ENCODE assay signal across 23 cellular contexts in the genomic region with DNA sequence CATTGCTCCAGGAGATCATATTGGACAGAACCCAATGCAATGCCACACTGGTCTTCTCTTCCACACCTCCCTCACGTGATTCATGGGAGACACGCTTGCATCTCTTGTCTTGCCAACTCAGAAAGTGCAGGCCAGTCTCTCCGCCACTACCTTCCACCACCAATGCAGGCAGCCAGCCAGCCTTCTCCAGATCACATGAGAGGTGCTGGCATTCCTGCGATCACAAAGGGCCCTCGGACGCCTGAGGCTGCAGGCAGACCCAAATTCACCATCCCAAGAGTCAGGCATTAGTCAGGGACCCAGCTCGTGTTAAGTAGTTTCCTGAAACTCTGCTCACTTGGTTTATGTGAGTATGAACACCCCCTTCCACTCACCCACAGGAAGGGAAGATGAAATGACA.
"Had no signal": no experiment of that assay in that cellular context is flagged by ENCODE, and none has a peak within 500 bp of the region (broad histone marks: within the 10 kb centered on the region; RNA-seq: fewer than 3 reads in every experiment).

No MANE protein-coding gene starts in this region.

- H3K36me3 ChIP-seq: cardiac muscle cell, thyroid gland had no signal

- H3K4me2 ChIP-seq: hepatocyte had no signal

- H3K27ac Mint-ChIP-seq: activated naive CD4-positive, alpha-beta T cell treated with anti-CD3 and anti-CD28 coated beads, Interleukin-2, amount 50 U/mL, for 24 hours; dendritic cell treated with granulocyte-macrophage colony-stimulating factor and Interleukin-4, amounts not matched to agents 40 ng/mL and 50 ng/mL, for 4 days; immature natural killer cell; naive thymus-derived CD4-positive, alpha-beta T cell; stimulated activated naive CD8-positive, alpha-beta T cell treated with anti-CD3 and anti-CD28 coated beads, Interleukin-15, Interleukin-2, amounts not matched to agents 100 ng/mL and 50 ng/mL, for 24 hours; WTC11 had no signal

- H3K9me3 Mint-ChIP-seq: activated naive CD4-positive, alpha-beta T cell treated with anti-CD3 and anti-CD28 coated beads, Interleukin-2, amount 50 U/mL, for 24 hours; dendritic cell treated with granulocyte-macrophage colony-stimulating factor and Interleukin-4, amounts not matched to agents 40 ng/mL and 50 ng/mL, for 4 days; stimulated activated naive CD8-positive, alpha-beta T cell treated with anti-CD3 and anti-CD28 coated beads, Interleukin-15, Interleukin-2, amounts not matched to agents 100 ng/mL and 50 ng/mL, for 24 hours; WTC11 had no signal

- H3K4me3 Mint-ChIP-seq: activated naive CD4-positive, alpha-beta T cell treated with anti-CD3 and anti-CD28 coated beads, Interleukin-2, amount 50 U/mL, for 24 hours; dendritic cell treated with granulocyte-macrophage colony-stimulating factor and Interleukin-4, amounts not matched to agents 40 ng/mL and 50 ng/mL, for 4 days; immature natural killer cell; naive thymus-derived CD4-positive, alpha-beta T cell; stimulated activated naive CD8-positive, alpha-beta T cell treated with anti-CD3 and anti-CD28 coated beads, Interleukin-15, Interleukin-2, amounts not matched to agents 100 ng/mL and 50 ng/mL, for 24 hours; WTC11 had no signal

- H3K27me3 Mint-ChIP-seq: activated naive CD4-positive, alpha-beta T cell treated with anti-CD3 and anti-CD28 coated beads, Interleukin-2, amount 50 U/mL, for 24 hours; dendritic cell treated with granulocyte-macrophage colony-stimulating factor and Interleukin-4, amounts not matched to agents 40 ng/mL and 50 ng/mL, for 4 days; stimulated activated naive CD8-positive, alpha-beta T cell treated with anti-CD3 and anti-CD28 coated beads, Interleukin-15, Interleukin-2, amounts not matched to agents 100 ng/mL and 50 ng/mL, for 24 hours had no signal

- H3K36me3 Mint-ChIP-seq: activated naive CD4-positive, alpha-beta T cell treated with anti-CD3 and anti-CD28 coated beads, Interleukin-2, amount 50 U/mL, for 24 hours; immature natural killer cell; naive thymus-derived CD4-positive, alpha-beta T cell; WTC11 had no signal

- H3K27ac ChIP-seq: body of pancreas, cardiac muscle cell, hepatocyte, thyroid gland had no signal

- H2AFZ ChIP-seq: hepatocyte had no signal

- H3K4me1 Mint-ChIP-seq: activated naive CD4-positive, alpha-beta T cell treated with anti-CD3 and anti-CD28 coated beads, Interleukin-2, amount 50 U/mL, for 24 hours; immature natural killer cell; naive thymus-derived CD4-positive, alpha-beta T cell had no signal

- H3K79me2 ChIP-seq: hepatocyte had no signal

- H3K27me3 ChIP-seq: body of pancreas, cardiac muscle cell, hepatocyte, thyroid gland had no signal

- H3K4me3 ChIP-seq: body of pancreas, cardiac muscle cell, hepatocyte, thyroid gland had no signal

- DNase-seq: activated gamma-delta T cell treated with Interleukin-2 at 50 U/mL for 16 hours; activated T-cell treated with anti-CD3 and anti-CD28 coated beads, Interleukin-2, amount 50 U/mL, for 1 hour; anterior cingulate cortex; body of pancreas; effector CD4-positive, alpha-beta T cell; erythroblast; foreskin fibroblast; immature natural killer cell; kidney glomerular epithelial cell; mesendoderm; naive thymus-derived CD4-positive, alpha-beta T cell; stimulated activated CD4-positive, alpha-beta T cell treated with anti-CD3 and anti-CD28 coated beads, Interleukin-12 subunit alpha, Interleukin-12 subunit beta, amount 100 ng/mL, for 4 hours; stimulated activated CD4-positive, alpha-beta T cell treated with anti-CD3 and anti-CD28 coated beads, Interleukin-4, amount 100 ng/mL, for 4 hours; substantia nigra; T-helper 1 cell had no signal

- H3K4me1 ChIP-seq: thyroid gland had no signal

- ATAC-seq: body of pancreas; naive thymus-derived CD4-positive, alpha-beta T cell; right cardiac atrium; WTC11 had no signal

- H3K9me3 ChIP-seq: body of pancreas, thyroid gland had no signal
